In genomic region chr10:34492081-34492480, GRCh38 we compare ENCODE assay signal across 12 cellular contexts.
DNase-seq lines count a peak whose midpoint lies in the region; TF ChIP-seq lines count a peak whose summit lies in the region.
"Had no signal": no experiment of that assay in that cellular context is flagged by ENCODE, and none has a peak within 500 bp of the region (broad histone marks: within the 10 kb centered on the region; RNA-seq: fewer than 3 reads in every experiment).

No MANE protein-coding gene starts in this region.

- H3K9me3 ChIP-seq in breast epithelium (no peaks in the 10 kb centered on the region), endocrine pancreas (ENCODE audit: control insufficient read depth, low read length) (no peaks in the 10 kb centered on the region), A673 (ENCODE audit: low read depth, low read length, poor library complexity, severe bottlenecking) (no peaks in the 10 kb centered on the region)
- H3K9me3 ChIP-seq: sigmoid colon had no signal

- no peak overlapping the region for H3K4me3 Mint-ChIP-seq in MCF 10A (ENCODE audit: unreplicated experiment)
- no peak overlapping the region for H3K4me3 Mint-ChIP-seq in activated CD4-positive, alpha-beta memory T cell treated with anti-CD3 and anti-CD28 coated beads for 36 hours
- H3K4me3 Mint-ChIP-seq: T-helper 2 cell treated with Interferon-gamma antibody and Interleukin-4, amounts not matched to agents 5 μg/mL and 100 μg/mL, for 36 hours had no signal

- POLR2A ChIA-PET in MCF 10A (lab: Yijun Ruan, JAX), result no interaction called here
- POLR2A ChIA-PET in A673 (lab: Charles Lee; ENCODE audit: low non-redundant PET), result no interaction called here
- POLR2A ChIA-PET in activated CD4-positive, alpha-beta memory T cell treated with anti-CD3 and anti-CD28 coated beads for 36 hours (lab: Charles Lee), result no interaction called here

- CTCF ChIA-PET in MCF 10A (lab: Yijun Ruan, JAX) (no interaction called here), A673 (lab: Charles Lee) (no interaction called here)
- CTCF ChIA-PET in activated CD4-positive, alpha-beta memory T cell treated with anti-CD3 and anti-CD28 coated beads for 36 hours (lab: Charles Lee), result no interaction called here

- H3K27me3 ChIP-seq in breast epithelium (no peaks in the 10 kb centered on the region), endocrine pancreas (ENCODE audit: control insufficient read depth, insufficient read depth, low read length) (no peaks in the 10 kb centered on the region), A673 (replicated peaks; ENCODE audit: insufficient read depth, low read depth, low read length, poor library complexity) (no peaks in the 10 kb centered on the region)
- H3K27me3 ChIP-seq: sigmoid colon had no signal

- no peak overlapping the region for H3K27ac Mint-ChIP-seq in MCF 10A (ENCODE audit: low read depth, unreplicated experiment)
- H3K27ac Mint-ChIP-seq in activated CD4-positive, alpha-beta memory T cell treated with anti-CD3 and anti-CD28 coated beads for 36 hours, result no peak overlapping the region
- H3K27ac Mint-ChIP-seq: T-helper 2 cell treated with Interferon-gamma antibody and Interleukin-4, amounts not matched to agents 5 μg/mL and 100 μg/mL, for 36 hours had no signal

- intact Hi-C loops in MCF 10A (cut with micrococcal nuclease), result loop anchor here (10.0 kb wide), 1 partner anchor 207 kb away; no protein-coding TSS in a partner anchor
- intact Hi-C loops in breast epithelium (cut with DNase I; ENCODE audit: low total_unique reads), result no loop called here
- intact Hi-C loops in A673 (cut with micrococcal nuclease; ENCODE audit: unreplicated experiment), result no loop called here
- intact Hi-C loops in activated CD4-positive, alpha-beta memory T cell treated with anti-CD3 and anti-CD28 coated beads for 36 hours (cut with micrococcal nuclease), result no loop called here

- H3K27ac ChIP-seq in breast epithelium (no peak overlapping the region), A673 (ENCODE audit: low read depth, low read length, poor library complexity, severe bottlenecking) (no peak overlapping the region)
- H3K27ac ChIP-seq: sigmoid colon had no signal

- TF ChIP-seq POLR2A in breast epithelium (IDR thresholded peaks at IDR 0.05), result no peak

- H3K9me3 Mint-ChIP-seq in MCF 10A (ENCODE audit: unreplicated experiment), result no peaks in the 10 kb centered on the region
- no peaks in the 10 kb centered on the region for H3K9me3 Mint-ChIP-seq in activated CD4-positive, alpha-beta memory T cell treated with anti-CD3 and anti-CD28 coated beads for 36 hours
- H3K9me3 Mint-ChIP-seq: T-helper 2 cell treated with Interferon-gamma antibody and Interleukin-4, amounts not matched to agents 5 μg/mL and 100 μg/mL, for 36 hours had no signal

- H3K4me1 ChIP-seq in breast epithelium, result no peaks in the 10 kb centered on the region
- peaks cover 5% of the 10 kb centered on the region for H3K4me1 ChIP-seq in endocrine pancreas (ENCODE audit: control insufficient read depth, insufficient read depth, low read length)
- no peaks in the 10 kb centered on the region for H3K4me1 ChIP-seq in A673 (ENCODE audit: insufficient read depth, low read length, poor library complexity, severe bottlenecking)

- no peak overlapping the region for H3K4me3 ChIP-seq in breast epithelium
- H3K4me3 ChIP-seq in endocrine pancreas (ENCODE audit: control insufficient read depth, insufficient read depth, low read length), result peak overlapping the region; percentile 79
- no peak overlapping the region for H3K4me3 ChIP-seq in A673 (ENCODE audit: low read depth, low read length, poor library complexity, severe bottlenecking)
- H3K4me3 ChIP-seq: sigmoid colon had no signal

- peaks cover 25% of the 10 kb centered on the region for H3K36me3 Mint-ChIP-seq in MCF 10A (ENCODE audit: insufficient read depth, unreplicated experiment)
- H3K36me3 Mint-ChIP-seq in activated CD4-positive, alpha-beta memory T cell treated with anti-CD3 and anti-CD28 coated beads for 36 hours, result no peaks in the 10 kb centered on the region

- peaks cover 24% of the 10 kb centered on the region for H3K4me1 Mint-ChIP-seq in MCF 10A (ENCODE audit: insufficient read depth, unreplicated experiment)
- H3K4me1 Mint-ChIP-seq in activated CD4-positive, alpha-beta memory T cell treated with anti-CD3 and anti-CD28 coated beads for 36 hours (ENCODE audit: low read depth), result no peaks in the 10 kb centered on the region

- H3K36me3 ChIP-seq in breast epithelium, result no peaks in the 10 kb centered on the region
- no peaks in the 10 kb centered on the region for H3K36me3 ChIP-seq in endocrine pancreas (ENCODE audit: control insufficient read depth, insufficient read depth, low read length)
- H3K36me3 ChIP-seq in A673 (ENCODE audit: insufficient read depth, low read length, poor library complexity, severe bottlenecking), result no peaks in the 10 kb centered on the region
- H3K36me3 ChIP-seq: sigmoid colon had no signal

- BruUV-seq in MCF 10A (replicated peaks; lab: Mats Ljungman, UMichigan) (no TSS peak), A673 (replicated peaks; lab: Mats Ljungman, UMichigan) (no TSS peak)

- DNase-seq in MCF 10A (ENCODE audit: unreplicated experiment) (peak; percentile 14), breast epithelium (ENCODE audit: low spot score in 2 of 2) (no peak), NCI-H345 treated with DMSO at 0.1 percent for 48 hours (lab: John Stamatoyannopoulos, UW; ENCODE audit: unreplicated experiment) (peak; percentile 6), A673 (ENCODE audit: low spot score) (no peak)
- no peak for DNase-seq in stimulated activated CD8-positive, alpha-beta memory T cell treated with anti-CD3 and anti-CD28 coated beads, Interleukin-4, amount 100 ng/mL, for 48 hours
- no peak for DNase-seq in activated naive CD4-positive, alpha-beta T cell treated with anti-CD3 and anti-CD28 coated beads, Interleukin-2, amount 50 U/mL, for 16 hours
- no peak for DNase-seq in activated CD4-positive, alpha-beta memory T cell treated with anti-CD3 and anti-CD28 coated beads for 36 hours
- DNase-seq: activated CD4-positive, alpha-beta T cell treated with anti-CD3 and anti-CD28 coated beads, Interleukin-2, amount 50 U/mL, for 1 hour; sigmoid colon; stimulated activated naive CD4-positive, alpha-beta T cell had no signal

- no peak overlapping the region for H3K9ac ChIP-seq in endocrine pancreas (ENCODE audit: control insufficient read depth, insufficient read depth, low read length)

- H3K27me3 Mint-ChIP-seq in MCF 10A (ENCODE audit: insufficient read depth, unreplicated experiment), result no peaks in the 10 kb centered on the region
- H3K27me3 Mint-ChIP-seq in activated CD4-positive, alpha-beta memory T cell treated with anti-CD3 and anti-CD28 coated beads for 36 hours, result peaks cover 2% of the 10 kb centered on the region

- TF ChIP-seq CTCF in MCF 10A (IDR thresholded peaks at IDR 0.05; ENCODE audit: unreplicated experiment), result no peak
- TF ChIP-seq CTCF in breast epithelium (IDR thresholded peaks at IDR 0.05), result no peak
- TF ChIP-seq CTCF in A673 (conservative IDR thresholded peaks at IDR 0.05; ENCODE audit: low read depth, low read length), result no peak

Comparison
In these comparisons a context has a peak if more than half of its experiments do, and no peak if none do; other contexts are left out.
1. DNase-seq: peak in MCF 10A (single experiment) and NCI-H345 treated with DMSO at 0.1 percent for 48 hours (single experiment); none in breast epithelium (0 of 2), stimulated activated CD8-positive, alpha-beta memory T cell treated with anti-CD3 and anti-CD28 coated beads, Interleukin-4, amount 100 ng/mL, for 48 hours (single experiment), activated naive CD4-positive, alpha-beta T cell treated with anti-CD3 and anti-CD28 coated beads, Interleukin-2, amount 50 U/mL, for 16 hours (single experiment), A673 (single experiment) and activated CD4-positive, alpha-beta memory T cell treated with anti-CD3 and anti-CD28 coated beads for 36 hours (single experiment).